Comparison of ENCODE assay signal across 12 cellular contexts in the genomic region with DNA sequence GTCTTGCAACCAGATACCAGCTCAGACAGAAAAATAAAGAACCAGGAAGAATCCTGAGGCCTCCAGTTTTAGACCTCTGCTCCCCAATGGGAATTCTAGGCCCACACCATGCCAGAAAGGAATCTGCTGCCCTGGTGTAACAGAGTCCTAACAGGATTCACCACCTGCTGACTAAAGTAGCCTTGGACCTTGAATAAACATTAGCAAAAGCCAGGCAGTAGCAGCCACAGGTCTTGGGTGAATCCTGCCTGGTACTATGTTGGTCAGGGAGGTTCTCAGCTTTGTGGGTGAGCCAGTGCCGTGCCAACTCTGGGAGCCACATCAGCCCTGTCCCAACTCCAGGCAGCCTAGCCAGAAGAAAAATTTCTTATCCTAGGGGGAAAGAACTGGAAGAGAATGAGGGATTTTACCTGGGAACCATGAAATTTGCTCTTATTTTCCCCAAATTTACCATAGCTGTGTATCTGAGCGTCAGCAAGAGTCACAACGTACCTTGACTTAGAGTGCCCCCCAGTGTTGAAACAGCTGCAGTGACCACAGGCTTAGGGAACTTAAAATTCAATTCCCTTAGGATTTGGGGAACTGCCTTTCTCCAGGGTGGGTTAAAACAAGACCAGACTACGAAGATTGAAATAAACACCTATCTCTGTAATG.
A peak's percentile ranks its signal among the peaks of the same experiment; 100 is the strongest.
DNase-seq lines count a peak whose midpoint lies in the region; ATAC-seq, FAIRE-seq and TF ChIP-seq lines count a peak whose summit lies in the region.
"Had no signal": no experiment of that assay in that cellular context is flagged by ENCODE, and none has a peak within 500 bp of the region (broad histone marks: within the 10 kb centered on the region; RNA-seq: fewer than 3 reads in every experiment).

No MANE protein-coding gene starts in this region.

- peak; percentile 15 to 66 (median 47) for TF ChIP-seq CTCF in keratinocyte (optimal IDR thresholded peaks at IDR 0.05 in 1 of 3, IDR thresholded peaks at IDR 0.05 in 1 of 3, conservative IDR thresholded peaks at IDR 0.05 in 1 of 3; ENCODE audit: extremely low read depth in 1 of 3, insufficient read depth in 2 of 3, low read length in 3 of 3)
- no peak for TF ChIP-seq CTCF in CD8-positive, alpha-beta T cell (IDR thresholded peaks at IDR 0.05)

- POLR2A ChIA-PET in CD8-positive, alpha-beta T cell (lab: Charles Lee): no interaction called here

- H3K9me3 ChIP-seq in keratinocyte (ENCODE audit: control insufficient read depth, low read depth, low read length): no peaks in the 10 kb centered on the region
- no peaks in the 10 kb centered on the region for H3K9me3 ChIP-seq in CD8-positive, alpha-beta T cell (ENCODE audit: low read length)
- H3K9me3 ChIP-seq: ascending aorta, gastrocnemius medialis, testis had no signal

- no peaks in the 10 kb centered on the region for H4K20me1 ChIP-seq in keratinocyte (ENCODE audit: control insufficient read depth, extremely low read depth, insufficient read depth, low read length)

- ATAC-seq in GM19023 (IDR thresholded peaks at IDR 0.05; ENCODE audit: unreplicated experiment): no peak
- ATAC-seq in CD8-positive, alpha-beta T cell: no peak
- ATAC-seq: activated CD8-positive, alpha-beta T cell treated with anti-CD3 and anti-CD28 coated beads, Interleukin-2, amount 10 ng/mL, durations not matched to agents 7 days and 5 days; gastrocnemius medialis had no signal

- no peaks in the 10 kb centered on the region for H3K27me3 ChIP-seq in keratinocyte (ENCODE audit: control insufficient read depth, extremely low read depth, insufficient read depth, low read length)
- no peaks in the 10 kb centered on the region for H3K27me3 ChIP-seq in CD8-positive, alpha-beta T cell (ENCODE audit: insufficient read depth, low read length)
- H3K27me3 ChIP-seq: ascending aorta, gastrocnemius medialis, testis had no signal

- in situ Hi-C loops in SK-MEL-5 (cut with HindIII; ENCODE audit: low pct_unique_long_range_greater_than_20kb, low sequenced_read_pairs): no loop called here

- H3K27ac ChIP-seq in keratinocyte (ENCODE audit: control insufficient read depth, insufficient read depth, low read length): no peak overlapping the region
- H3K27ac ChIP-seq in CD8-positive, alpha-beta T cell (ENCODE audit: low read depth, low read length): no peak overlapping the region
- H3K27ac ChIP-seq: ascending aorta, gastrocnemius medialis, testis had no signal

- CTCF ChIA-PET in CD8-positive, alpha-beta T cell (lab: Charles Lee): no interaction called here

- no peaks in the 10 kb centered on the region for H3K4me1 ChIP-seq in keratinocyte (ENCODE audit: control insufficient read depth, extremely low read depth, insufficient read depth, low read length)
- H3K4me1 ChIP-seq in CD8-positive, alpha-beta T cell (ENCODE audit: insufficient read depth, low read length): no peaks in the 10 kb centered on the region
- H3K4me1 ChIP-seq: ascending aorta, gastrocnemius medialis, testis had no signal

- H3K4me2 ChIP-seq in keratinocyte (ENCODE audit: control insufficient read depth, extremely low read depth, insufficient read depth, low read depth, low read length): no peak overlapping the region

- no peak overlapping the region for H3K4me3 Mint-ChIP-seq in CD8-positive, alpha-beta T cell
- H3K4me3 Mint-ChIP-seq: activated CD8-positive, alpha-beta T cell treated with anti-CD3 and anti-CD28 coated beads, Interleukin-2, amount 10 ng/mL, durations not matched to agents 7 days and 5 days had no signal

- H3K27ac Mint-ChIP-seq in CD8-positive, alpha-beta T cell: no peak overlapping the region
- H3K27ac Mint-ChIP-seq: activated CD8-positive, alpha-beta T cell treated with anti-CD3 and anti-CD28 coated beads, Interleukin-2, amount 10 ng/mL, durations not matched to agents 7 days and 5 days had no signal

- H3K27me3 Mint-ChIP-seq in CD8-positive, alpha-beta T cell (ENCODE audit: low read depth): no peaks in the 10 kb centered on the region

- H3K79me2 ChIP-seq in keratinocyte (ENCODE audit: control insufficient read depth, insufficient read depth, low read length): no peaks in the 10 kb centered on the region

- no peak for FAIRE-seq in keratinocyte (lab: Jason Lieb, UNC)

- H2AFZ ChIP-seq in keratinocyte (ENCODE audit: control insufficient read depth, low read length): no peak overlapping the region

- no peaks in the 10 kb centered on the region for H3K36me3 ChIP-seq in keratinocyte (ENCODE audit: control insufficient read depth in 2 of 2, extremely low read depth in 1 of 2, insufficient read depth in 2 of 2, low read length in 2 of 2)
- no peaks in the 10 kb centered on the region for H3K36me3 ChIP-seq in CD8-positive, alpha-beta T cell (ENCODE audit: insufficient read depth, low read length)
- H3K36me3 ChIP-seq: ascending aorta, gastrocnemius medialis had no signal

- peak; percentile 17 for DNase-seq in Daoy (ENCODE audit: low read depth)
- DNase-seq in HT-29 (ENCODE audit: low spot score): peak; percentile 43
- peak; percentile 73 for DNase-seq in SK-MEL-5 (ENCODE audit: low read depth, low spot score)
- no peak for DNase-seq in keratinocyte (ENCODE audit: low read depth, low spot score)
- no peak for DNase-seq in activated CD4-positive, alpha-beta T cell treated with anti-CD3 and anti-CD28 coated beads for 4 hours
- no peak for DNase-seq in activated effector memory CD4-positive, alpha-beta T cell treated with anti-CD3 and anti-CD28 coated beads, Interleukin-2, amount 50 U/mL, for 16 hours
- no peak for DNase-seq in CD8-positive, alpha-beta T cell
- DNase-seq: activated CD8-positive, alpha-beta T cell treated with anti-CD3 and anti-CD28 coated beads, Interleukin-2, amount 10 ng/mL, durations not matched to agents 7 days and 5 days; gastrocnemius medialis; testis had no signal

- H3K4me1 Mint-ChIP-seq in CD8-positive, alpha-beta T cell (ENCODE audit: low read depth): no peaks in the 10 kb centered on the region

- no peak overlapping the region for H3K9ac ChIP-seq in keratinocyte (ENCODE audit: control insufficient read depth, extremely low read depth, insufficient read depth, low read length)

- no peaks in the 10 kb centered on the region for H3K36me3 Mint-ChIP-seq in CD8-positive, alpha-beta T cell

- no peaks in the 10 kb centered on the region for H3K9me1 ChIP-seq in keratinocyte (ENCODE audit: control insufficient read depth, extremely low read depth, insufficient read depth, low read length)

- dilution Hi-C loops in keratinocyte (cut with MboI; ENCODE audit: extremely low pct_ligation_motif_present, low sequenced_read_pairs): no loop called here

- no peak overlapping the region for H3K4me3 ChIP-seq in keratinocyte (ENCODE audit: control insufficient read depth in 2 of 3, extremely low read depth in 1 of 3, insufficient read depth in 2 of 3, low read depth in 1 of 3, low read length in 3 of 3)
- H3K4me3 ChIP-seq in CD8-positive, alpha-beta T cell (ENCODE audit: low read depth, low read length): no peak overlapping the region
- H3K4me3 ChIP-seq: ascending aorta, gastrocnemius medialis, testis had no signal

- intact Hi-C loops in CD8-positive, alpha-beta T cell (cut with DNase I, micrococcal nuclease): no loop called here

- H3K9me3 Mint-ChIP-seq in CD8-positive, alpha-beta T cell: peaks cover 36% of the 10 kb centered on the region

Comparison
In these comparisons a context has a peak if more than half of its experiments do, and no peak if none do; other contexts are left out.
1. DNase-seq: peak in Daoy (single experiment), HT-29 (single experiment) and SK-MEL-5 (single experiment); none in keratinocyte (single experiment), activated CD4-positive, alpha-beta T cell treated with anti-CD3 and anti-CD28 coated beads for 4 hours (0 of 2), activated effector memory CD4-positive, alpha-beta T cell treated with anti-CD3 and anti-CD28 coated beads, Interleukin-2, amount 50 U/mL, for 16 hours (single experiment) and CD8-positive, alpha-beta T cell (0 of 7).